In genomic region chr3:143885803-143886427, GRCh38 we compare ENCODE assay signal across 8 cellular contexts. TPM values are rescaled to one million over a fixed set of nuclear protein-coding genes. Genes with fewer than 3 reads are reported as not detected.
A peak's percentile ranks its signal among the peaks of the same experiment; 100 is the strongest.
DNase-seq lines count a peak whose midpoint lies in the region; ATAC-seq and TF ChIP-seq lines count a peak whose summit lies in the region.

No MANE protein-coding gene starts in this region.

- H3K27me3 ChIP-seq in ascending aorta = no peaks in the 10 kb centered on the region

- no peaks in the 10 kb centered on the region for H3K9me3 ChIP-seq in ascending aorta

- no peaks in the 10 kb centered on the region for H3K36me3 ChIP-seq in ascending aorta

- no peak overlapping the region for H3K4me3 ChIP-seq in ascending aorta

- DNase-seq in NCI-H1436 (lab: John Stamatoyannopoulos, UW) (peak; percentile 7), NCI-H1436 treated with DMSO at 0.1 percent for 48 hours (lab: John Stamatoyannopoulos, UW) (no peak), NCI-H82 treated with DMSO at 0.1 percent for 48 hours (lab: John Stamatoyannopoulos, UW; ENCODE audit: unreplicated experiment) (peak; percentile 10), ascending aorta (ENCODE audit: low spot score in 2 of 2) (no peak), iris pigment epithelial cell (ENCODE audit: low read depth) (peak; percentile 40), superior temporal gyrus (ENCODE audit: extremely low spot score) (peak; percentile 70)

- ATAC-seq in GM19372 (IDR thresholded peaks at IDR 0.05; ENCODE audit: low read depth, unreplicated experiment) (peak; percentile 94), HG03175 (IDR thresholded peaks at IDR 0.05; ENCODE audit: unreplicated experiment) (peak; percentile 93)

- intact Hi-C loops in ascending aorta (cut with DNase I) = no loop called here

- TF ChIP-seq CTCF in ascending aorta (IDR thresholded peaks at IDR 0.05) = peak in 2 of 3 experiments; percentile 34 to 53

- H3K27ac ChIP-seq in ascending aorta = no peak overlapping the region

- no peaks in the 10 kb centered on the region for H3K4me1 ChIP-seq in ascending aorta

RNA-seq across cellular contexts. Expression of gene SLC9A9, which starts 37.6 kb away (rescaled TPM):
- 63.4 TPM for total RNA-seq in ascending aorta

Comparison
In these comparisons a context has a peak if more than half of its experiments do, and no peak if none do; other contexts are left out.
1. DNase-seq: peak in NCI-H1436 (single experiment), NCI-H82 treated with DMSO at 0.1 percent for 48 hours (single experiment), iris pigment epithelial cell (single experiment) and superior temporal gyrus (single experiment); none in NCI-H1436 treated with DMSO at 0.1 percent for 48 hours (single experiment) and ascending aorta (0 of 2).